In the genomic region with DNA sequence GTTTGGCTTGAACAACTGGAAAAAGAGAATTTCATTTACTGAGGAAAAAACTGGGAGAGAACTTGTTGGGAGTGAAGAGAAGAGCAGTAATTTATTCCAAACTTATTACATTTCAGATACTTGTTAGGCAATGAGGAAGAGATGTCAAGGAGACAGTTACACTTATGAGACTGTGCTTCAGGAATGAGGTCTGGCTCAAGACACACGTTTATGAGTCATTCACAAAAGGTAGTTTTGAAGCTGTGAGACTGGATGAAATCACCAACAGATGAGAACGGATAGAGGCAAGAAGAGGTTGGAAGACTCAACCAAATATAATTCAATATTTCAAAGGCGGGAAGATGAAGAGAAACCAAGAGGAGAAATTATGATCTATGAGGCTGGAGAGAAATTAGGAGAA, we compare ENCODE assay signal across 18 cellular contexts.
"Had no signal": no experiment of that assay in that cellular context is flagged by ENCODE, and none has a peak within 500 bp of the region (broad histone marks: within the 10 kb centered on the region; RNA-seq: fewer than 3 reads in every experiment).

No MANE protein-coding gene starts in this region.

- H3K9me3 Mint-ChIP-seq: activated naive CD8-positive, alpha-beta T cell treated with anti-CD3 and anti-CD28 coated beads, Interleukin-2, amount 50 U/mL, for 24 hours had no signal

- H3K36me3 ChIP-seq: ascending aorta, cardiac muscle cell, esophagus muscularis mucosa, lower lobe of right lung, pancreas, sigmoid colon, thoracic aorta, vagina had no signal

- H3K27ac ChIP-seq: ascending aorta, cardiac muscle cell, esophagus muscularis mucosa, lower lobe of right lung, pancreas, sigmoid colon, thoracic aorta, vagina had no signal

- H3K4me3 ChIP-seq: ascending aorta, cardiac muscle cell, esophagus muscularis mucosa, lower lobe of right lung, pancreas, sigmoid colon, thoracic aorta, vagina had no signal

- H3K27me3 Mint-ChIP-seq: activated naive CD8-positive, alpha-beta T cell treated with anti-CD3 and anti-CD28 coated beads, Interleukin-2, amount 50 U/mL, for 24 hours; naive thymus-derived CD4-positive, alpha-beta T cell had no signal

- H3K27ac Mint-ChIP-seq: activated naive CD8-positive, alpha-beta T cell treated with anti-CD3 and anti-CD28 coated beads, Interleukin-2, amount 50 U/mL, for 24 hours; naive thymus-derived CD4-positive, alpha-beta T cell; stimulated activated effector memory CD8-positive, alpha-beta T cell treated with anti-CD3 and anti-CD28 coated beads, Interleukin-12 subunit alpha, Interleukin-12 subunit beta, amount 100 ng/mL, for 72 hours had no signal

- H3K4me1 ChIP-seq: ascending aorta, lower lobe of right lung, pancreas, sigmoid colon, vagina had no signal

- H3K9me3 ChIP-seq: ascending aorta, esophagus muscularis mucosa, lower lobe of right lung, pancreas, sigmoid colon, thoracic aorta, vagina had no signal

- H3K4me3 Mint-ChIP-seq: activated naive CD8-positive, alpha-beta T cell treated with anti-CD3 and anti-CD28 coated beads, Interleukin-2, amount 50 U/mL, for 24 hours; naive thymus-derived CD4-positive, alpha-beta T cell; stimulated activated effector memory CD8-positive, alpha-beta T cell treated with anti-CD3 and anti-CD28 coated beads, Interleukin-12 subunit alpha, Interleukin-12 subunit beta, amount 100 ng/mL, for 72 hours had no signal

- H3K36me3 Mint-ChIP-seq: naive thymus-derived CD4-positive, alpha-beta T cell; stimulated activated effector memory CD8-positive, alpha-beta T cell treated with anti-CD3 and anti-CD28 coated beads, Interleukin-12 subunit alpha, Interleukin-12 subunit beta, amount 100 ng/mL, for 72 hours had no signal

- H3K27me3 ChIP-seq: ascending aorta, cardiac muscle cell, esophagus muscularis mucosa, sigmoid colon, vagina had no signal

- DNase-seq: activated CD4-positive, alpha-beta T cell treated with anti-CD3 and anti-CD28 coated beads, Interleukin-2, amount 50 U/mL, for 1 hour; activated naive CD4-positive, alpha-beta T cell; activated naive CD8-positive, alpha-beta T cell treated with anti-CD3 and anti-CD28 coated beads, Interleukin-2, amount 50 U/mL, for 24 hours; glutamatergic neuron; left cardiac atrium; lower lobe of right lung; naive thymus-derived CD4-positive, alpha-beta T cell; pancreas; sigmoid colon; stimulated activated CD4-positive, alpha-beta T cell treated with anti-CD3 and anti-CD28 coated beads, Interleukin-12 subunit alpha, Interleukin-12 subunit beta, amount 100 ng/mL, for 4 hours; stimulated activated CD4-positive, alpha-beta T cell treated with anti-CD3 and anti-CD28 coated beads, Interleukin-2, amount 100 ng/mL, for 24 hours; T-helper 9 cell had no signal

- H3K4me1 Mint-ChIP-seq: activated naive CD8-positive, alpha-beta T cell treated with anti-CD3 and anti-CD28 coated beads, Interleukin-2, amount 50 U/mL, for 24 hours; naive thymus-derived CD4-positive, alpha-beta T cell; stimulated activated effector memory CD8-positive, alpha-beta T cell treated with anti-CD3 and anti-CD28 coated beads, Interleukin-12 subunit alpha, Interleukin-12 subunit beta, amount 100 ng/mL, for 72 hours had no signal

- ATAC-seq: activated naive CD8-positive, alpha-beta T cell treated with anti-CD3 and anti-CD28 coated beads, Interleukin-2, amount 50 U/mL, for 24 hours; lower lobe of right lung; naive thymus-derived CD4-positive, alpha-beta T cell; pancreas; stimulated activated effector memory CD8-positive, alpha-beta T cell treated with anti-CD3 and anti-CD28 coated beads, Interleukin-12 subunit alpha, Interleukin-12 subunit beta, amount 100 ng/mL, for 72 hours had no signal
